9 cellular contexts compared by ENCODE assay signal in the genomic region with DNA sequence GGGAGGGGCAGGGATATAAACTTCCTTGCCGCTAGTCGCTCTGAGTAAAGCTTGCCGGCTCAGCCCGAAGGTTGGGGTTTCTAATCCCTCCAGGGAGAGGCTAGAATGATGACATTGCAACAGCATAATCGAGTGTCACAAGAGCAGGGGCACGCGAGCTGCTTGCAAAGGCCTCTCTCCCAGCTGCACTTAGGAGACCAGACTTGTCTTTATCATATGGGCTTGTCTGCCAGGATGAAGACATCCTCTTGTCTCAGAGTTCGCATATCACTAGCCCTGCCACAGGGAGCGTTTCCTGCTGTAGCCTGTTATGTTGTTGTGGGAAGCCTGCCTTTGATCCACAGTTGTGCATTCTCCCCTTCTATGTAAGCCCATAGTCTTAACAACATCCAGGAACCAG.
DNase-seq lines count a peak whose midpoint lies in the region; ATAC-seq and TF ChIP-seq lines count a peak whose summit lies in the region.
"Had no signal": no experiment of that assay in that cellular context is flagged by ENCODE, and none has a peak within 500 bp of the region (broad histone marks: within the 10 kb centered on the region; RNA-seq: fewer than 3 reads in every experiment).

No MANE protein-coding gene starts in this region.

- no peak overlapping the region for H3K14ac ChIP-seq in IMR-90 (replicated peaks; ENCODE audit: low read depth, low read length)

- H3K9ac ChIP-seq in IMR-90 (ENCODE audit: low read depth, low read length) = no peak overlapping the region

- H4K8ac ChIP-seq in IMR-90 (ENCODE audit: low read depth in 2 of 2, low read length in 2 of 2) = no peak overlapping the region

- BruUV-seq in IMR-90 (replicated peaks; lab: Mats Ljungman, UMichigan) = no TSS peak

- no peak overlapping the region for H2BK15ac ChIP-seq in IMR-90 (ENCODE audit: low read depth, low read length)

- TF ChIP-seq RAD21 in IMR-90 (IDR thresholded peaks at IDR 0.05; ENCODE audit: low read length) = no peak

- intact Hi-C loops in IMR-90 (cut with micrococcal nuclease) (no loop called here), stomach (cut with DNase I; ENCODE audit: low total_unique reads) (no loop called here)

- H2AFZ ChIP-seq in IMR-90 (replicated peaks; ENCODE audit: low read length, poor library complexity) = peak overlapping the region; percentile 60

- H2AK9ac ChIP-seq in IMR-90 (replicated peaks; ENCODE audit: low read depth, low read length, poor library complexity) = peak overlapping the region; percentile 81

- H3K18ac ChIP-seq in IMR-90 (ENCODE audit: low read depth, low read length) = no peak overlapping the region

- H3K23ac ChIP-seq in IMR-90 (ENCODE audit: low read depth, low read length) = 0 out of 2 replicates have a peak overlapping the region, but pooled peaks have one; percentile 9

- H3K4me3 ChIP-seq in IMR-90 (ENCODE audit: insufficient read depth, low read depth, low read length) (no peak overlapping the region), Peyer's patch (peak overlapping the region in 2 of 4 donors; percentile 8 to 31), esophagus (ENCODE audit: low read depth in 1 of 2, low read length in 2 of 2) (no peak overlapping the region), retinal pigment epithelial cell (ENCODE audit: low read length) (no peak overlapping the region), stomach (no peak overlapping the region)

- ATAC-seq in IMR-90 (ENCODE audit: low read depth) (no peak), HG03469 (IDR thresholded peaks at IDR 0.05; ENCODE audit: unreplicated experiment) (no peak)

- no peak for TF ChIP-seq EP300 in stomach (IDR thresholded peaks at IDR 0.05)

- DNase-seq in IMR-90 (peak; percentile 21), Peyer's patch (peak in 1 of 3 donors; percentile 53), retinal pigment epithelial cell (ENCODE audit: low read depth) (peak; percentile 28), stomach (no peak), epidermal melanocyte (ENCODE audit: insufficient read length, low spot score) (no peak)
- DNase-seq in activated CD4-positive, alpha-beta T cell treated with anti-CD3 and anti-CD28 coated beads, Interleukin-2, amount 50 U/mL, for 48 hours = no peak
- DNase-seq: NCI-H1930 had no signal

- H3K4me2 ChIP-seq in IMR-90 (ENCODE audit: low read depth, low read length) = no peak overlapping the region

- peak overlapping the region; percentile 2; the same call in 1 of the 2 replicates for H2AK5ac ChIP-seq in IMR-90 (ENCODE audit: low read depth, low read length)

- no peak overlapping the region for H2BK20ac ChIP-seq in IMR-90 (ENCODE audit: low read depth, low read length)

- no peak overlapping the region for H4K5ac ChIP-seq in IMR-90 (ENCODE audit: low read depth, low read length)

- H3K27me3 ChIP-seq in IMR-90 (ENCODE audit: control insufficient read depth, insufficient read depth, low read length) (no peaks in the 10 kb centered on the region), Peyer's patch (no peaks in the 10 kb centered on the region), esophagus (ENCODE audit: control insufficient read depth in 1 of 2, insufficient read depth in 2 of 2, low read length in 2 of 2) (no peaks in the 10 kb centered on the region), stomach (no peaks in the 10 kb centered on the region)

- no peak overlapping the region for H2BK5ac ChIP-seq in IMR-90 (ENCODE audit: low read depth, low read length, poor library complexity, severe bottlenecking)

- no peaks in the 10 kb centered on the region for H4K20me1 ChIP-seq in IMR-90 (ENCODE audit: insufficient read depth, low read length)

- no peak overlapping the region for H2BK120ac ChIP-seq in IMR-90 (ENCODE audit: low read depth, low read length)

- H3K36me3 ChIP-seq in IMR-90 (ENCODE audit: control insufficient read depth, insufficient read depth, low read length) (no peaks in the 10 kb centered on the region), Peyer's patch (peaks cover 0 to 18% (median 0%) of the 10 kb centered on the region in 3 donors), esophagus (ENCODE audit: control insufficient read depth in 2 of 2, insufficient read depth in 2 of 2, low read length in 1 of 2) (peaks cover 0 to 4% of the 10 kb centered on the region in 2 donors), stomach (peaks cover 0 to 49% (median 32%) of the 10 kb centered on the region in 4 donors)

- no peak overlapping the region for H3K4ac ChIP-seq in IMR-90 (ENCODE audit: low read depth, low read length)

- in situ Hi-C loops in IMR-90 (cut with MboI; ENCODE audit: low sequenced_read_pairs) = no loop called here

- H3K27ac ChIP-seq in IMR-90 (ENCODE audit: insufficient read depth, low read length) = no peak overlapping the region
- H3K27ac ChIP-seq in Peyer's patch = peak overlapping the region in 3 of 4 donors; percentile 0 to 80 (median 66)
- peak overlapping the region; percentile 1 to 56 for H3K27ac ChIP-seq in esophagus (ENCODE audit: low read depth in 2 of 2, low read length in 1 of 2)
- no peak overlapping the region for H3K27ac ChIP-seq in stomach

- H3K9me1 ChIP-seq in IMR-90 (ENCODE audit: insufficient read depth, low read length) = no peaks in the 10 kb centered on the region; the same call in 1 of the 2 replicates

- H3K4me1 ChIP-seq in IMR-90 (ENCODE audit: control insufficient read depth, insufficient read depth, low read length) (peaks cover 8% of the 10 kb centered on the region), Peyer's patch (peaks cover 0 to 6% (median 0%) of the 10 kb centered on the region in 4 donors), esophagus (ENCODE audit: control insufficient read depth in 2 of 2, insufficient read depth in 2 of 2, low read length in 1 of 2) (peaks cover 2% of the 10 kb centered on the region in 2 donors), stomach (peaks cover 0 to 35% (median 8%) of the 10 kb centered on the region in 4 donors)

- no peak overlapping the region for H4K91ac ChIP-seq in IMR-90 (ENCODE audit: insufficient read depth, low read depth, low read length)

- no peaks in the 10 kb centered on the region for H3K79me1 ChIP-seq in IMR-90 (ENCODE audit: low read depth in 1 of 2, low read length in 2 of 2)

- dilution Hi-C loops in IMR-90 (cut with HindIII; ENCODE audit: low sequenced_read_pairs, unreplicated experiment) = no loop called here

- H3K9me3 ChIP-seq in IMR-90 (ENCODE audit: control insufficient read depth, insufficient read depth, low read length) (no peaks in the 10 kb centered on the region), Peyer's patch (no peaks in the 10 kb centered on the region), esophagus (ENCODE audit: control insufficient read depth in 2 of 2, insufficient read depth in 1 of 2, low read depth in 1 of 2, low read length in 1 of 2) (no peaks in the 10 kb centered on the region), stomach (no peaks in the 10 kb centered on the region)

- TF ChIP-seq POLR2A in IMR-90 (IDR thresholded peaks at IDR 0.05; ENCODE audit: low read depth, low read length) (no peak), Peyer's patch (IDR thresholded peaks at IDR 0.05) (no peak), stomach (IDR thresholded peaks at IDR 0.05) (no peak)

- POLR2A ChIA-PET in IMR-90 (lab: Charles Lee; ENCODE audit: unreplicated experiment) = no interaction called here

- no CpG with 5 or more reads among the region's 9 CpGs for WGBS in IMR-90 (ENCODE audit: extremely low coverage in 2 of 2, insufficient read length in 1 of 2), 2 experiments
- WGBS in esophagus, 2 donors = 52 to 63% methylated on average over 9 of the region's 9 CpGs
- WGBS in stomach, 5 donors = 68 to 89% (median 87%) methylated on average over 9 of the region's 9 CpGs

- CTCF ChIA-PET in IMR-90 (lab: Yijun Ruan, JAX) = interaction anchor here (0.6 kb wide), 1 partner anchor 10 kb away, joined by 3 read pairs; no protein-coding TSS in a partner anchor

- TF ChIP-seq CTCF in IMR-90 (conservative IDR thresholded peaks at IDR 0.05; ENCODE audit: low read depth, low read length) (no peak), Peyer's patch (IDR thresholded peaks at IDR 0.05) (no peak), retinal pigment epithelial cell (conservative IDR thresholded peaks at IDR 0.05; ENCODE audit: low read depth, low read length) (no peak), stomach (IDR thresholded peaks at IDR 0.05) (no peak)

- H3K56ac ChIP-seq in IMR-90 (ENCODE audit: extremely low read depth, insufficient read depth, low read length) = no peak overlapping the region

TF ChIP-seq in IMR-90, 13 proteins besides CTCF, POLR2A, EP300 and RAD21:
- no peak for TF ChIP-seq MAFK (IDR thresholded peaks at IDR 0.05; ENCODE audit: low read depth, low read length)
- TF ChIP-seq BHLHE40 (IDR thresholded peaks at IDR 0.05; ENCODE audit: low read depth, low read length) = no peak
- TF ChIP-seq, protein P1, sequence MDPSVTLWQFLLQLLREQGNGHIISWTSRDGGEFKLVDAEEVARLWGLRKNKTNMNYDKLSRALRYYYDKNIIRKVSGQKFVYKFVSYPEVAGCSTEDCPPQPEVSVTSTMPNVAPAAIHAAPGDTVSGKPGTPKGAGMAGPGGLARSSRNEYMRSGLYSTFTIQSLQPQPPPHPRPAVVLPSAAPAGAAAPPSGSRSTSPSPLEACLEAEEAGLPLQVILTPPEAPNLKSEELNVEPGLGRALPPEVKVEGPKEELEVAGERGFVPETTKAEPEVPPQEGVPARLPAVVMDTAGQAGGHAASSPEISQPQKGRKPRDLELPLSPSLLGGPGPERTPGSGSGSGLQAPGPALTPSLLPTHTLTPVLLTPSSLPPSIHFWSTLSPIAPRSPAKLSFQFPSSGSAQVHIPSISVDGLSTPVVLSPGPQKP (IDR thresholded peaks at IDR 0.05; ENCODE audit: borderline replicate concordance, low read depth, low read length) = no peak
- no peak for TF ChIP-seq RFX5 (IDR thresholded peaks at IDR 0.05; ENCODE audit: low read depth, low read length)
- no peak for TF ChIP-seq SMC3 (IDR thresholded peaks at IDR 0.05; ENCODE audit: low read depth, low read length)
- no peak for TF ChIP-seq FOS (IDR thresholded peaks at IDR 0.05; ENCODE audit: low read depth, low read length)
- TF ChIP-seq, protein P2, sequence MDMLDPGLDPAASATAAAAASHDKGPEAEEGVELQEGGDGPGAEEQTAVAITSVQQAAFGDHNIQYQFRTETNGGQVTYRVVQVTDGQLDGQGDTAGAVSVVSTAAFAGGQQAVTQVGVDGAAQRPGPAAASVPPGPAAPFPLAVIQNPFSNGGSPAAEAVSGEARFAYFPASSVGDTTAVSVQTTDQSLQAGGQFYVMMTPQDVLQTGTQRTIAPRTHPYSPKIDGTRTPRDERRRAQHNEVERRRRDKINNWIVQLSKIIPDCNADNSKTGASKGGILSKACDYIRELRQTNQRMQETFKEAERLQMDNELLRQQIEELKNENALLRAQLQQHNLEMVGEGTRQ (IDR thresholded peaks at IDR 0.05; ENCODE audit: low read depth, low read length) = no peak
- no peak for TF ChIP-seq MAZ (IDR thresholded peaks at IDR 0.05; ENCODE audit: borderline replicate concordance, low read depth, low read length)
- TF ChIP-seq RCOR1 (IDR thresholded peaks at IDR 0.05; ENCODE audit: insufficient replicate concordance, low read length) = no peak
- TF ChIP-seq MXI1 (IDR thresholded peaks at IDR 0.05; ENCODE audit: borderline replicate concordance, low read depth, low read length) = no peak
- no peak for TF ChIP-seq NFE2L2 (IDR thresholded peaks at IDR 0.05; ENCODE audit: low read depth, low read length)

Comparison
In these comparisons a context has a peak if more than half of its experiments do, and no peak if none do; other contexts are left out.
1. DNase-seq: peak in IMR-90 (single experiment) and retinal pigment epithelial cell (single experiment); none in stomach (single experiment), activated CD4-positive, alpha-beta T cell treated with anti-CD3 and anti-CD28 coated beads, Interleukin-2, amount 50 U/mL, for 48 hours (0 of 2) and epidermal melanocyte (single experiment).
2. H3K27ac ChIP-seq: peak in Peyer's patch (3 of 4) and esophagus (2 of 2); none in IMR-90 (single experiment) and stomach (0 of 5).